Comparison of ENCODE assay signal across 16 cellular contexts in the genomic region with DNA sequence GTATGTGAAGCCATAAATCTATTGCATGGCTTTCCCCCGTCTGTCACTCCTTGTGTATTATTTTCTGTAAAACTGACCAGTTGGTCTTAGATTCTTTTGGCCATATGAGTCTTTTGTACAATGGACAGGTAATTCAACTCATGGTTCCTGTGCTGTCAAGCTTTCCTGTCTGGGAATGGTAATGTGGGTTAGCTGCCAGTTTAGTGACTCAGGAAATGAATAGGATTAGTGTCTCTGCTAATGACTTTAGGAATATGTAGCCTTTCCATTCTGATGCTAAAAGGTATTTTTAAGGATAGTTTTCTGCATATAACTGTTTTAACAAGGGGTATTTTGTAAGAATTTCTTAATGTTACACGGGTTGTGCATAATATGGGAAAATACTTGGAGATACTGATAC.
"Had no signal": no experiment of that assay in that cellular context is flagged by ENCODE, and none has a peak within 500 bp of the region (broad histone marks: within the 10 kb centered on the region; RNA-seq: fewer than 3 reads in every experiment).

No MANE protein-coding gene starts in this region.

- H3K27me3 ChIP-seq: gastroesophageal sphincter, thyroid gland had no signal

- H3K4me1 ChIP-seq: lower lobe of right lung had no signal

- H3K27ac ChIP-seq: epithelial cell of prostate, gastroesophageal sphincter, lower lobe of right lung, thyroid gland had no signal

- H3K9me3 ChIP-seq: gastroesophageal sphincter, lower lobe of right lung, thyroid gland had no signal

- H3K36me3 ChIP-seq: lower lobe of right lung, thyroid gland had no signal

- ATAC-seq: activated T-cell treated with anti-CD3 and anti-CD28 coated beads, Interleukin-2, amount 50 U/mL, for 4 hours; gastroesophageal sphincter; lower lobe of right lung; naive thymus-derived CD4-positive, alpha-beta T cell; right cardiac atrium; stimulated activated effector memory CD8-positive, alpha-beta T cell treated with anti-CD3 and anti-CD28 coated beads, Interleukin-12 subunit alpha, Interleukin-12 subunit beta, amount 100 ng/mL, for 72 hours had no signal

- FAIRE-seq: colon, small intestine, urothelium cell line had no signal

- H3K4me3 ChIP-seq: gastroesophageal sphincter, lower lobe of right lung, thyroid gland had no signal

- DNase-seq: activated CD4-positive, alpha-beta memory T cell treated with anti-CD3 and anti-CD28 coated beads for 36 hours; activated CD4-positive, CD25-positive, alpha-beta regulatory T cell treated with anti-CD3 and anti-CD28 coated beads, Interleukin-2, amount 50 U/mL, for 72 hours; activated effector memory CD4-positive, alpha-beta T cell treated with anti-CD3 and anti-CD28 coated beads, Interleukin-2, amount 50 U/mL, for 16 hours; activated T-cell treated with anti-CD3 and anti-CD28 coated beads, Interleukin-2, amount 50 U/mL, for 4 hours; amygdala; effector memory CD4-positive, alpha-beta T cell; lower lobe of right lung; naive thymus-derived CD4-positive, alpha-beta T cell; right cardiac atrium; small intestine; thyroid gland had no signal
